Comparison of ENCODE assay signal across 8 cellular contexts in genomic region chr11:22666700-22667439, GRCh38. TPM values are rescaled to one million over a fixed set of nuclear protein-coding genes. Genes with fewer than 3 reads are reported as not detected.
DNase-seq lines count a peak whose midpoint lies in the region; ATAC-seq and TF ChIP-seq lines count a peak whose summit lies in the region.

No MANE protein-coding gene starts in this region.

- TF ChIP-seq CTCF in GM12875 (IDR thresholded peaks at IDR 0.05; ENCODE audit: borderline replicate concordance, insufficient read depth, low read depth, low read length) = no peak
- peak in 5 of 56 donors; percentile 7 to 17 (median 9) for TF ChIP-seq CTCF in dorsolateral prefrontal cortex (IDR thresholded peaks at IDR 0.05 in 54 of 56, conservative IDR thresholded peaks at IDR 0.05 in 2 of 56; ENCODE audit: low read depth in 1 of 56, partially characterized antibody in 56 of 56)

- H3K4me3 ChIP-seq in GM12875 (ENCODE audit: low read depth, low read length) (peak overlapping the region; percentile 28), dorsolateral prefrontal cortex (peak overlapping the region; percentile 41 to 81 (median 65))

- peak; percentile 54 for ATAC-seq in GM21825 (IDR thresholded peaks at IDR 0.05; ENCODE audit: unreplicated experiment)
- peak; percentile 44 for ATAC-seq in memory B cell (ENCODE audit: low read depth)
- peak; percentile 83 for ATAC-seq in stimulated activated naive CD8-positive, alpha-beta T cell treated with anti-CD3 and anti-CD28 coated beads, Interleukin-15, amount 100 ng/mL, for 72 hours

- peak overlapping the region in 34 of 59 donors; percentile 6 to 71 (median 51) for H3K27ac ChIP-seq in dorsolateral prefrontal cortex

- peak overlapping the region; percentile 30 for H3K4me3 Mint-ChIP-seq in memory B cell
- H3K4me3 Mint-ChIP-seq in stimulated activated naive CD8-positive, alpha-beta T cell treated with anti-CD3 and anti-CD28 coated beads, Interleukin-15, amount 100 ng/mL, for 72 hours = peak overlapping the region; percentile 71 to 77

- intact Hi-C loops in dorsolateral prefrontal cortex (cut with DNase I) = loop anchor here (5.0 kb wide), 3 partner anchors 40 to 120 kb away; partner anchors contain the start of gene FANCF (in 1 of the 2)

- no peak overlapping the region for H3K27ac Mint-ChIP-seq in memory B cell
- H3K27ac Mint-ChIP-seq in stimulated activated naive CD8-positive, alpha-beta T cell treated with anti-CD3 and anti-CD28 coated beads, Interleukin-15, amount 100 ng/mL, for 72 hours = peak overlapping the region in 1 of 2 donors; percentile 71

- peaks cover 9% of the 10 kb centered on the region for H3K4me1 Mint-ChIP-seq in memory B cell
- H3K4me1 Mint-ChIP-seq in stimulated activated naive CD8-positive, alpha-beta T cell treated with anti-CD3 and anti-CD28 coated beads, Interleukin-15, amount 100 ng/mL, for 72 hours = peaks cover 32% of the 10 kb centered on the region

- no peaks in the 10 kb centered on the region for H3K9me3 Mint-ChIP-seq in memory B cell
- no peaks in the 10 kb centered on the region for H3K9me3 Mint-ChIP-seq in stimulated activated naive CD8-positive, alpha-beta T cell treated with anti-CD3 and anti-CD28 coated beads, Interleukin-15, amount 100 ng/mL, for 72 hours

- no peaks in the 10 kb centered on the region for H3K36me3 Mint-ChIP-seq in memory B cell

- H3K27me3 ChIP-seq in dorsolateral prefrontal cortex = no peaks in the 10 kb centered on the region

- peaks cover 19% of the 10 kb centered on the region for H3K27me3 Mint-ChIP-seq in memory B cell
- H3K27me3 Mint-ChIP-seq in stimulated activated naive CD8-positive, alpha-beta T cell treated with anti-CD3 and anti-CD28 coated beads, Interleukin-15, amount 100 ng/mL, for 72 hours = peaks cover 57% of the 10 kb centered on the region

- DNase-seq in NCI-H2227 (lab: John Stamatoyannopoulos, UW; ENCODE audit: unreplicated experiment) = peak; percentile 63
- peak in 9 of 10 donors; percentile 5 to 79 (median 66) for DNase-seq in dorsolateral prefrontal cortex
- no peak for DNase-seq in memory B cell (ENCODE audit: low spot score in 2 of 2)
- DNase-seq in stimulated activated naive CD8-positive, alpha-beta T cell treated with anti-CD3 and anti-CD28 coated beads, Interleukin-15, amount 100 ng/mL, for 72 hours = peak; percentile 22 to 33
- no peak for DNase-seq in medulla oblongata (ENCODE audit: extremely low spot score)
- no peak for DNase-seq in hepatic stellate cell (ENCODE audit: low spot score)

RNA-seq across cellular contexts. Expression of gene GAS2, which starts 0.5 kb away (rescaled TPM):
- 10 to 100 TPM; 11.8 to 34.6 (median 23.0) TPM for total RNA-seq in dorsolateral prefrontal cortex

RNA-seq across cellular contexts. Expression of gene FANCF, which starts 41.2 kb away (rescaled TPM):
- total RNA-seq in dorsolateral prefrontal cortex = 1 to 10 TPM; 4.0 to 9.2 (median 6.6) TPM

Comparison
In these comparisons a context has a peak if more than half of its experiments do, and no peak if none do; other contexts are left out.
1. DNase-seq: peak in NCI-H2227 (single experiment), dorsolateral prefrontal cortex (9 of 10) and stimulated activated naive CD8-positive, alpha-beta T cell treated with anti-CD3 and anti-CD28 coated beads, Interleukin-15, amount 100 ng/mL, for 72 hours (2 of 2); none in memory B cell (0 of 2), medulla oblongata (single experiment) and hepatic stellate cell (single experiment).
2. Peak in every context shown above with its lines, with median percentiles within 50 percentile points of each other: ATAC-seq.